8 cellular contexts compared by ENCODE assay signal in the genomic region with DNA sequence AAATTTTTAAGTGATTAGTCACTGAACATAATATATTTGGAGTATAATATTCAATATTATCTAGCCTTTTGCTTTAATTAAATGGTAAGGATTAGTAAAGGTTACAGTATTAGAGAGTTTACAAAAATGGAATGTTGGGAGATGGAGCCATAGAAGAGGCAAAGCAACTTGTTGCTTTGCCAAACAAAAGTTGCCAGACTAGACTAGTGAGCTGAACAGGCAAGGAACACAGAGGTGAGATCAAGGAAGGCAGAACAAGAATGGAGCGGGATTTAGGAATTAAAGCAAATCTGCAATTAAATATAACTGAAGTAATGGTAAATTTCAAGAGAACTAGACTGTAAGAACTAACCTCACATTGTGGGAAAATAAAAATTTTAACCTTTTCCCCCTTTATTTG. TPM values are rescaled to one million over a fixed set of nuclear protein-coding genes. Genes with fewer than 3 reads are reported as not detected.
A peak's percentile ranks its signal among the peaks of the same experiment; 100 is the strongest.
DNase-seq lines count a peak whose midpoint lies in the region; ATAC-seq and TF ChIP-seq lines count a peak whose summit lies in the region.

No MANE protein-coding gene starts in this region.

- dilution Hi-C loops in mammary epithelial cell (cut with HindIII; ENCODE audit: low sequenced_read_pairs) = loop anchor here (5.0 kb wide), 1 partner anchor 74 kb away; no protein-coding TSS in a partner anchor

- H3K36me3 ChIP-seq in DND-41 (ENCODE audit: insufficient read depth, low read length) (peaks cover 37% of the 10 kb centered on the region), Loucy (ENCODE audit: insufficient read depth, low read length) (peaks cover 6% of the 10 kb centered on the region; the same call in 1 of the 2 replicates), mammary epithelial cell (ENCODE audit: insufficient read depth, low read length) (peaks cover 16% of the 10 kb centered on the region), osteoblast (ENCODE audit: insufficient read depth, low read length) (peaks cover 23% of the 10 kb centered on the region)

- H3K4me3 ChIP-seq in DND-41 (ENCODE audit: low read depth in 1 of 2, low read length in 2 of 2) (peak overlapping the region in 1 of 2 experiments; percentile 2; a peak in 1 of 4 replicates), Loucy (ENCODE audit: low read length, poor library complexity, severe bottlenecking) (peak overlapping the region; percentile 87), mammary epithelial cell (replicated peaks in 1 of 3; ENCODE audit: insufficient read depth in 1 of 3, low read depth in 2 of 3, low read length in 3 of 3) (peak overlapping the region; percentile 7 to 100 (median 87)), osteoblast (ENCODE audit: insufficient read depth, low read length) (no peak overlapping the region)

- 0% methylated on average over 1 of the region's 1 CpG for WGBS in mammary epithelial cell (ENCODE audit: low coverage, missing lambda C conversion rate)

- DNase-seq in DND-41 (no peak), mammary epithelial cell (peak; percentile 60), osteoblast (ENCODE audit: insufficient read length, low spot score, missing footprints) (no peak), NCI-H1048 (lab: John Stamatoyannopoulos, UW) (no peak), OCI-M2 (lab: John Stamatoyannopoulos, UW; ENCODE audit: unreplicated experiment) (no peak)

- no peak overlapping the region for H2AFZ ChIP-seq in DND-41 (ENCODE audit: low read depth, low read length)
- H2AFZ ChIP-seq in Loucy (ENCODE audit: low read length) = no peak overlapping the region
- no peak overlapping the region for H2AFZ ChIP-seq in mammary epithelial cell (ENCODE audit: low read depth, low read length)
- no peak overlapping the region for H2AFZ ChIP-seq in osteoblast (ENCODE audit: low read length)

- BruUV-seq in mammary epithelial cell (replicated peaks; lab: Mats Ljungman, UMichigan) = no TSS peak

- H3K27me3 ChIP-seq in DND-41 (ENCODE audit: insufficient read depth, low read length, poor library complexity) (no peaks in the 10 kb centered on the region), Loucy (ENCODE audit: insufficient read depth, low read length, poor library complexity, severe bottlenecking) (peaks cover 11% of the 10 kb centered on the region), mammary epithelial cell (ENCODE audit: insufficient read depth, low read length) (no peaks in the 10 kb centered on the region), osteoblast (ENCODE audit: insufficient read depth, low read length) (no peaks in the 10 kb centered on the region)

- H3K9ac ChIP-seq in DND-41 (ENCODE audit: low read depth, low read length) (no peak overlapping the region), Loucy (ENCODE audit: low read depth, low read length, poor library complexity, severe bottlenecking) (peak overlapping the region; percentile 99), mammary epithelial cell (ENCODE audit: insufficient read depth, low read length) (peak overlapping the region; percentile 34)

- intact Hi-C loops in mammary epithelial cell (cut with micrococcal nuclease) = loop anchor here (5.0 kb wide), 1 partner anchor 634 kb away; a partner anchor contains a TSS

- H4K20me1 ChIP-seq in DND-41 (ENCODE audit: insufficient read depth, low read length) = peaks cover 44% of the 10 kb centered on the region
- H4K20me1 ChIP-seq in Loucy (ENCODE audit: insufficient read depth, low read length, poor library complexity, severe bottlenecking) = peaks cover 67% of the 10 kb centered on the region
- no peaks in the 10 kb centered on the region for H4K20me1 ChIP-seq in mammary epithelial cell (ENCODE audit: insufficient read depth, low read length)
- peaks cover 26% of the 10 kb centered on the region for H4K20me1 ChIP-seq in osteoblast (ENCODE audit: insufficient read depth, low read length)

- H3K27ac ChIP-seq in DND-41 (ENCODE audit: low read length) = no peak overlapping the region
- peak overlapping the region; percentile 94 for H3K27ac ChIP-seq in mammary epithelial cell (ENCODE audit: insufficient read depth, low read depth, low read length)
- H3K27ac ChIP-seq in osteoblast (ENCODE audit: low read depth, low read length) = peak overlapping the region; percentile 65

- ATAC-seq in DND-41 (ENCODE audit: insufficient read depth, low read depth) (no peak), HG03280 (IDR thresholded peaks at IDR 0.05; ENCODE audit: unreplicated experiment) (no peak), HG02970 (IDR thresholded peaks at IDR 0.05; ENCODE audit: low FRiP score, unreplicated experiment) (no peak)

- H3F3A ChIP-seq in Loucy (ENCODE audit: low read depth) = peaks cover 4% of the 10 kb centered on the region; the same call in 1 of the 2 replicates

- no peaks in the 10 kb centered on the region for H3K9me2 ChIP-seq in Loucy (replicated peaks; ENCODE audit: low read depth, low read length)

- TF ChIP-seq CTCF in DND-41 (IDR thresholded peaks at IDR 0.05; ENCODE audit: borderline replicate concordance, extremely low read depth, low read length, poor library complexity, severe bottlenecking) = no peak
- no peak for TF ChIP-seq CTCF in Loucy (conservative IDR thresholded peaks at IDR 0.05; ENCODE audit: low read length)
- no peak for TF ChIP-seq CTCF in mammary epithelial cell (conservative IDR thresholded peaks at IDR 0.05 in 1 of 2, IDR thresholded peaks at IDR 0.05 in 1 of 2; ENCODE audit: extremely low read depth in 1 of 2, insufficient read depth in 1 of 2, low read depth in 1 of 2, low read length in 2 of 2)
- TF ChIP-seq CTCF in osteoblast (IDR thresholded peaks at IDR 0.05; ENCODE audit: extremely low read depth, low read depth, low read length) = no peak

- CTCF ChIA-PET in mammary epithelial cell (lab: Charles Lee; ENCODE audit: low non-redundant PET) = interaction anchor here (0.6 kb wide), 1 partner anchor 14 kb away, joined by 3 read pairs; no protein-coding TSS in a partner anchor

- H3K79me2 ChIP-seq in DND-41 (ENCODE audit: insufficient read depth, low read length) = peaks cover 60% of the 10 kb centered on the region
- peaks cover 65% of the 10 kb centered on the region for H3K79me2 ChIP-seq in Loucy (ENCODE audit: insufficient read depth, low read length)
- peaks cover 71% of the 10 kb centered on the region for H3K79me2 ChIP-seq in mammary epithelial cell (ENCODE audit: insufficient read depth, low read length)
- H3K79me2 ChIP-seq in osteoblast (ENCODE audit: insufficient read depth, low read length) = peaks cover 55% of the 10 kb centered on the region

- H3K4me2 ChIP-seq in DND-41 (ENCODE audit: insufficient read depth, low read length) = peak overlapping the region; percentile 90; the same call in 1 of the 2 replicates
- peak overlapping the region; percentile 98 for H3K4me2 ChIP-seq in Loucy (ENCODE audit: low read depth, low read length, poor library complexity, severe bottlenecking)
- peak overlapping the region; percentile 87 for H3K4me2 ChIP-seq in mammary epithelial cell (ENCODE audit: insufficient read depth, low read depth, low read length)
- peak overlapping the region; percentile 81 for H3K4me2 ChIP-seq in osteoblast (ENCODE audit: insufficient read depth, low read length)

- H3K4me1 ChIP-seq in DND-41 (ENCODE audit: insufficient read depth, low read length) (peaks cover 41% of the 10 kb centered on the region), Loucy (ENCODE audit: insufficient read depth, low read length, poor library complexity, severe bottlenecking) (peaks cover 50% of the 10 kb centered on the region), mammary epithelial cell (ENCODE audit: insufficient read depth, low read length) (peaks cover 6% of the 10 kb centered on the region), osteoblast (ENCODE audit: insufficient read depth, low read length) (peaks cover 18% of the 10 kb centered on the region)

- in situ Hi-C loops in mammary epithelial cell (cut with MboI; ENCODE audit: low sequenced_read_pairs in 2 of 2) = loop anchor here (10.0 kb wide), 2 partner anchors 47 to 107 kb away; no protein-coding TSS in a partner anchor

- H3K9me3 ChIP-seq in DND-41 (ENCODE audit: insufficient read depth, low read length, severe bottlenecking) = no peaks in the 10 kb centered on the region
- no peaks in the 10 kb centered on the region for H3K9me3 ChIP-seq in Loucy (ENCODE audit: insufficient read depth, low read depth, low read length)
- no peaks in the 10 kb centered on the region for H3K9me3 ChIP-seq in mammary epithelial cell (replicated peaks; ENCODE audit: insufficient read depth, low read length)
- H3K9me3 ChIP-seq in osteoblast (ENCODE audit: low read depth, low read length) = no peaks in the 10 kb centered on the region

RNA-seq across cellular contexts. Expression of a gene that starts 5.1 kb away (rescaled TPM):
- total RNA-seq in mammary epithelial cell (100 to 1,000 TPM in 1 of 2 donors, 10 to 100 TPM in 1; 85.5 to 132 TPM), osteoblast (58.6 and 63.9 TPM in 2 replicates)
- 58.3 TPM for polyA plus RNA-seq in mammary epithelial cell
- 88.5 TPM for polyA minus RNA-seq in mammary epithelial cell

RNA-seq across cellular contexts. Expression of a gene that starts 45.4 kb away (rescaled TPM):
- total RNA-seq in mammary epithelial cell (10 to 100 TPM; 44.8 to 57.7 TPM), osteoblast (51.3 and 54.3 TPM in 2 replicates)
- polyA plus RNA-seq in mammary epithelial cell = 18.1 TPM
- 60.7 TPM for polyA minus RNA-seq in mammary epithelial cell
